In the genomic region with DNA sequence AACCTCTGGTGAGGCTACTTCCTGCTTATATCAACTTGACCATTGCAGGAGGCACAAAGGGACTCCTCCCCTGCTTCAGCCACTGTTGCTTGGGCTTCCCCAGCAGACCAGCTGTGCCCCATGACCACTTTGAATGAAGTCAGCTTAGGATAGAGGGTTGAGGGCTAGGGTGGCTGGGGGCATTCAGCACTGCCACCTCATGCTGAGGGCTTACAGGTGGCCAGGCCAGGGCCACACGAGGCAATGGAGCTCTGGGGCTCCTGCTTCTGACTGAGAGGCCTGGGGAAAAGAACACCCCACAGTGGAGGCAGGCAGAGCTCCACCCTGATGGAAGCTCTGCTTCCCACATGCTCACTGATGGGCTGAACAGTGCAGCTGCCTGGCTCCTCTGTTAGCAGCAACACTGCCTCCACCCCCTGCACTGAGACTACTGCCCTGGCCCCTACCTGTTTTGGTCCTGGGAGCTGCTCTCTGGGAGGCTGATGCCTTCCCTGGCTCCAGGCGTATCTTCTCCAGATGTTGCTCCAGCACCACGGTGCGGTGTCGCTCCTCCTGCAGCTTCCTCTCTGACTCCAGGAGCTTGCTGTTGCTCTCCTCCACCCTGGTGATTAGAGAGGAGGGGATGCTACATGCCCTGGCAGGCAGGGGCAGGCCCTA, we compare ENCODE assay signal across 32 cellular contexts. TPM values are rescaled to one million over a fixed set of nuclear protein-coding genes. Genes with fewer than 3 reads are reported as not detected.
DNase-seq lines count a peak whose midpoint lies in the region; ATAC-seq and TF ChIP-seq lines count a peak whose summit lies in the region.
"Had no signal": no experiment of that assay in that cellular context is flagged by ENCODE, and none has a peak within 500 bp of the region (broad histone marks: within the 10 kb centered on the region; RNA-seq: fewer than 3 reads in every experiment).

No MANE protein-coding gene starts in this region.

- H2BK5ac ChIP-seq in IMR-90 (ENCODE audit: low read depth, low read length, poor library complexity, severe bottlenecking) = no peak overlapping the region

- POLR2A ChIA-PET in activated CD4-positive, alpha-beta memory T cell treated with anti-CD3 and anti-CD28 coated beads, Interleukin-2, amount 10 ng/mL, durations not matched to agents 7 days and 5 days (lab: Charles Lee) = no interaction called here
- POLR2A ChIA-PET in activated CD4-positive, alpha-beta memory T cell treated with anti-CD3 and anti-CD28 coated beads for 36 hours (lab: Charles Lee) = interaction anchor here (1.2 kb wide), 1 partner anchor 9 kb away, joined by 4 read pairs; no protein-coding TSS in a partner anchor
- POLR2A ChIA-PET in IMR-90 (lab: Charles Lee; ENCODE audit: unreplicated experiment) = no interaction called here

- H3K36me3 Mint-ChIP-seq in activated CD4-positive, alpha-beta memory T cell treated with anti-CD3 and anti-CD28 coated beads, Interleukin-2, amount 10 ng/mL, durations not matched to agents 7 days and 5 days (ENCODE audit: low read depth) = no peaks in the 10 kb centered on the region
- H3K36me3 Mint-ChIP-seq in activated CD4-positive, alpha-beta memory T cell treated with anti-CD3 and anti-CD28 coated beads for 36 hours = no peaks in the 10 kb centered on the region
- H3K36me3 Mint-ChIP-seq: mesothelial cell of epicardium had no signal

- CTCF ChIA-PET in activated CD4-positive, alpha-beta memory T cell treated with anti-CD3 and anti-CD28 coated beads, Interleukin-2, amount 10 ng/mL, durations not matched to agents 7 days and 5 days (lab: Charles Lee) = interaction anchor here (1.2 kb wide), 1 partner anchor 31 kb away, joined by 4 read pairs; no protein-coding TSS in a partner anchor
- CTCF ChIA-PET in activated CD4-positive, alpha-beta memory T cell treated with anti-CD3 and anti-CD28 coated beads for 36 hours (lab: Charles Lee) = interaction anchor here (0.7 to 1.2 kb wide), 3 partner anchors 32 to 270 kb away, joined by 3 to 4 read pairs (median 4); no protein-coding TSS in a partner anchor
- CTCF ChIA-PET in IMR-90 (lab: Yijun Ruan, JAX) = no interaction called here

- TF ChIP-seq RAD21 in IMR-90 (IDR thresholded peaks at IDR 0.05; ENCODE audit: low read length) = no peak

- peaks cover 53% of the 10 kb centered on the region for H3K27me3 ChIP-seq in IMR-90 (ENCODE audit: control insufficient read depth, insufficient read depth, low read length)
- H3K27me3 ChIP-seq: BE2C, breast epithelium, colonic mucosa, esophagus squamous epithelium, hepatocyte, ovary, stomach had no signal

- no peak overlapping the region for H3K56ac ChIP-seq in IMR-90 (ENCODE audit: extremely low read depth, insufficient read depth, low read length)

- no peak overlapping the region for H2BK15ac ChIP-seq in IMR-90 (ENCODE audit: low read depth, low read length)

- DNase-seq in activated CD4-positive, alpha-beta memory T cell treated with anti-CD3 and anti-CD28 coated beads, Interleukin-2, amount 10 ng/mL, durations not matched to agents 7 days and 5 days = peak; percentile 8
- no peak for DNase-seq in activated CD4-positive, alpha-beta memory T cell treated with anti-CD3 and anti-CD28 coated beads for 36 hours
- DNase-seq in IMR-90 (no peak), head of caudate nucleus (peak in 29 of 42 donors; percentile 3 to 53 (median 20)), substantia nigra (lab: John Stamatoyannopoulos, UW) (no peak), kidney tubule cell (ENCODE audit: low spot score) (no peak), NCI-H146 (lab: John Stamatoyannopoulos, UW) (no peak)
- DNase-seq: activated naive CD4-positive, alpha-beta T cell treated with Interleukin-2 at 50 U/mL for 16 hours; activated T-cell treated with anti-CD3 and anti-CD28 coated beads, Interleukin-2, amount 50 U/mL, for 1 hour; amniotic stem cell; BE2C; colonic mucosa; DMS79; esophagus squamous epithelium; GOT3; left ventricle myocardium superior; NCI-H1694 treated with DMSO at 0.1 percent for 48 hours; NCI-H345; NCI-H774; RPMI8226; stomach had no signal

- peaks cover 4% of the 10 kb centered on the region for H3K27me3 Mint-ChIP-seq in activated CD4-positive, alpha-beta memory T cell treated with anti-CD3 and anti-CD28 coated beads, Interleukin-2, amount 10 ng/mL, durations not matched to agents 7 days and 5 days
- H3K27me3 Mint-ChIP-seq in activated CD4-positive, alpha-beta memory T cell treated with anti-CD3 and anti-CD28 coated beads for 36 hours = no peaks in the 10 kb centered on the region

- no peak overlapping the region for H2AK5ac ChIP-seq in IMR-90 (ENCODE audit: low read depth, low read length)

- dilution Hi-C loops in IMR-90 (cut with HindIII; ENCODE audit: low sequenced_read_pairs, unreplicated experiment) = no loop called here

- no peak overlapping the region for H3K9ac ChIP-seq in IMR-90 (ENCODE audit: low read depth, low read length)

- no peak overlapping the region for H3K18ac ChIP-seq in IMR-90 (ENCODE audit: low read depth, low read length)

- no peak for ATAC-seq in IMR-90 (ENCODE audit: low read depth)
- no peak for ATAC-seq in GM21825 (IDR thresholded peaks at IDR 0.05; ENCODE audit: unreplicated experiment)
- ATAC-seq: left ventricle myocardium superior; naive thymus-derived CD4-positive, alpha-beta T cell; right cardiac atrium had no signal

- no peaks in the 10 kb centered on the region for H3K79me1 ChIP-seq in IMR-90 (ENCODE audit: low read depth in 1 of 2, low read length in 2 of 2)

- no peaks in the 10 kb centered on the region for H3K9me3 ChIP-seq in IMR-90 (ENCODE audit: control insufficient read depth, insufficient read depth, low read length)
- H3K9me3 ChIP-seq: A549, BE2C, breast epithelium, colonic mucosa, esophagus squamous epithelium, ovary, stomach had no signal

- no peaks in the 10 kb centered on the region for H4K20me1 ChIP-seq in IMR-90 (ENCODE audit: insufficient read depth, low read length)

- H2BK20ac ChIP-seq in IMR-90 (ENCODE audit: low read depth, low read length) = no peak overlapping the region

- H3K14ac ChIP-seq in IMR-90 (replicated peaks; ENCODE audit: low read depth, low read length) = no peak overlapping the region

- H3K4me1 ChIP-seq in IMR-90 (ENCODE audit: control insufficient read depth, insufficient read depth, low read length) = no peaks in the 10 kb centered on the region
- H3K4me1 ChIP-seq: A549, BE2C, breast epithelium, colonic mucosa, esophagus squamous epithelium, stomach had no signal

- no peak for TF ChIP-seq POLR2A in IMR-90 (IDR thresholded peaks at IDR 0.05; ENCODE audit: low read depth, low read length)

- no peak overlapping the region for H3K4me3 ChIP-seq in IMR-90 (ENCODE audit: insufficient read depth, low read depth, low read length)
- H3K4me3 ChIP-seq: A549, breast epithelium, colonic mucosa, esophagus squamous epithelium, hepatocyte, ovary, stomach had no signal

- no CpG with 5 or more reads among the region's 5 CpGs for WGBS in IMR-90 (ENCODE audit: extremely low coverage in 2 of 2, insufficient read length in 1 of 2), 2 experiments

- H3K4me3 Mint-ChIP-seq in activated CD4-positive, alpha-beta memory T cell treated with anti-CD3 and anti-CD28 coated beads, Interleukin-2, amount 10 ng/mL, durations not matched to agents 7 days and 5 days = no peak overlapping the region
- no peak overlapping the region for H3K4me3 Mint-ChIP-seq in activated CD4-positive, alpha-beta memory T cell treated with anti-CD3 and anti-CD28 coated beads for 36 hours
- H3K4me3 Mint-ChIP-seq: mesothelial cell of epicardium; naive thymus-derived CD4-positive, alpha-beta T cell; T-helper 2 cell treated with Interferon-gamma antibody and Interleukin-4, amounts not matched to agents 5 μg/mL and 100 μg/mL, for 36 hours had no signal

- H4K5ac ChIP-seq in IMR-90 (ENCODE audit: low read depth, low read length) = no peak overlapping the region

- TF ChIP-seq CTCF in IMR-90 (conservative IDR thresholded peaks at IDR 0.05; ENCODE audit: low read depth, low read length) = no peak

- no peak overlapping the region for H2BK120ac ChIP-seq in IMR-90 (ENCODE audit: low read depth, low read length)

- H3K23ac ChIP-seq in IMR-90 (ENCODE audit: low read depth, low read length) = no peak overlapping the region

- H4K91ac ChIP-seq in IMR-90 (ENCODE audit: insufficient read depth, low read depth, low read length) = no peak overlapping the region

- H3K27ac ChIP-seq in IMR-90 (ENCODE audit: insufficient read depth, low read length) (no peak overlapping the region), substantia nigra (ENCODE audit: low read depth, low read length, poor library complexity, severe bottlenecking) (peak overlapping the region; percentile 52)
- H3K27ac ChIP-seq: A549, breast epithelium, colonic mucosa, esophagus squamous epithelium, hepatocyte, ovary, stomach had no signal

- H3K36me3 ChIP-seq in IMR-90 (ENCODE audit: control insufficient read depth, insufficient read depth, low read length) = no peaks in the 10 kb centered on the region
- H3K36me3 ChIP-seq: BE2C, breast epithelium, colonic mucosa, esophagus squamous epithelium, ovary, stomach had no signal

- H3K9me1 ChIP-seq in IMR-90 (ENCODE audit: insufficient read depth, low read length) = no peaks in the 10 kb centered on the region

- H2AK9ac ChIP-seq in IMR-90 (replicated peaks; ENCODE audit: low read depth, low read length, poor library complexity) = no peak overlapping the region

- no peak overlapping the region for H3K4me2 ChIP-seq in IMR-90 (ENCODE audit: low read depth, low read length)
- H3K4me2 ChIP-seq: A549, hepatocyte had no signal

- in situ Hi-C loops in IMR-90 (cut with MboI; ENCODE audit: low sequenced_read_pairs) = no loop called here

- peak overlapping the region; percentile 23 for H2AFZ ChIP-seq in IMR-90 (replicated peaks; ENCODE audit: low read length, poor library complexity)
- H2AFZ ChIP-seq: hepatocyte had no signal

- H3K9me3 Mint-ChIP-seq in activated CD4-positive, alpha-beta memory T cell treated with anti-CD3 and anti-CD28 coated beads, Interleukin-2, amount 10 ng/mL, durations not matched to agents 7 days and 5 days = no peaks in the 10 kb centered on the region
- H3K9me3 Mint-ChIP-seq in activated CD4-positive, alpha-beta memory T cell treated with anti-CD3 and anti-CD28 coated beads for 36 hours = no peaks in the 10 kb centered on the region
- H3K9me3 Mint-ChIP-seq: mesothelial cell of epicardium; naive thymus-derived CD4-positive, alpha-beta T cell; T-helper 2 cell treated with Interferon-gamma antibody and Interleukin-4, amounts not matched to agents 5 μg/mL and 100 μg/mL, for 36 hours had no signal

- H3K27ac Mint-ChIP-seq in activated CD4-positive, alpha-beta memory T cell treated with anti-CD3 and anti-CD28 coated beads, Interleukin-2, amount 10 ng/mL, durations not matched to agents 7 days and 5 days = no peak overlapping the region
- no peak overlapping the region for H3K27ac Mint-ChIP-seq in activated CD4-positive, alpha-beta memory T cell treated with anti-CD3 and anti-CD28 coated beads for 36 hours
- H3K27ac Mint-ChIP-seq: mesothelial cell of epicardium; naive thymus-derived CD4-positive, alpha-beta T cell; T-helper 2 cell treated with Interferon-gamma antibody and Interleukin-4, amounts not matched to agents 5 μg/mL and 100 μg/mL, for 36 hours had no signal

- BruUV-seq in IMR-90 (replicated peaks; lab: Mats Ljungman, UMichigan) = no TSS peak

- intact Hi-C loops in activated CD4-positive, alpha-beta memory T cell treated with anti-CD3 and anti-CD28 coated beads for 36 hours (cut with micrococcal nuclease) = no loop called here
- intact Hi-C loops in IMR-90 (cut with micrococcal nuclease) = no loop called here
- intact Hi-C loops in head of caudate nucleus (cut with DNase I) = no loop called here

- H3K4ac ChIP-seq in IMR-90 (ENCODE audit: low read depth, low read length) = no peak overlapping the region

- no peaks in the 10 kb centered on the region for H3K4me1 Mint-ChIP-seq in activated CD4-positive, alpha-beta memory T cell treated with anti-CD3 and anti-CD28 coated beads, Interleukin-2, amount 10 ng/mL, durations not matched to agents 7 days and 5 days
- no peaks in the 10 kb centered on the region for H3K4me1 Mint-ChIP-seq in activated CD4-positive, alpha-beta memory T cell treated with anti-CD3 and anti-CD28 coated beads for 36 hours (ENCODE audit: low read depth)
- H3K4me1 Mint-ChIP-seq: mesothelial cell of epicardium; naive thymus-derived CD4-positive, alpha-beta T cell had no signal

- H4K8ac ChIP-seq in IMR-90 (ENCODE audit: low read depth in 2 of 2, low read length in 2 of 2) = no peak overlapping the region

RNA-seq across cellular contexts. Expression of a gene that starts 10.2 kb away (rescaled TPM):
- under 1 TPM in 1 of 2 experiments, not detected in 1; 0.25 TPM for total RNA-seq in activated CD4-positive, alpha-beta memory T cell treated with anti-CD3 and anti-CD28 coated beads, Interleukin-2, amount 10 ng/mL, durations not matched to agents 7 days and 5 days
- total RNA-seq in activated CD4-positive, alpha-beta memory T cell treated with anti-CD3 and anti-CD28 coated beads for 36 hours = not detected
- total RNA-seq in IMR-90 (2012; rRNA removed) = not detected in 2 replicates
- polyA plus RNA-seq in IMR-90 (2012; rRNA removed) = not detected in 2 replicates
- polyA plus RNA-seq in IMR-90 (2012; cell fraction: cytosol; rRNA removed) = not detected in 2 replicates
- polyA plus RNA-seq in IMR-90 (2012; cell fraction: nucleus; rRNA removed; ENCODE audit: low replicate concordance) = not detected in 2 replicates
- total RNA-seq: esophagus squamous epithelium; frontal cortex; hepatocyte; LHCN-M2; mesothelial cell of epicardium; naive thymus-derived CD4-positive, alpha-beta T cell; stomach had no signal
- polyA plus RNA-seq: A549; hepatocyte; naive thymus-derived CD4-positive, alpha-beta T cell had no signal

RNA-seq across cellular contexts. Expression of a gene that starts 27.5 kb away (rescaled TPM):
- total RNA-seq in activated CD4-positive, alpha-beta memory T cell treated with anti-CD3 and anti-CD28 coated beads, Interleukin-2, amount 10 ng/mL, durations not matched to agents 7 days and 5 days = not detected
- total RNA-seq in activated CD4-positive, alpha-beta memory T cell treated with anti-CD3 and anti-CD28 coated beads for 36 hours = not detected
- total RNA-seq in IMR-90 (2012; rRNA removed) = not detected in 2 replicates
- not detected in 2 replicates for polyA plus RNA-seq in IMR-90 (2012; rRNA removed)
- polyA plus RNA-seq in IMR-90 (2012; cell fraction: cytosol; rRNA removed) = not detected in 2 replicates
- polyA plus RNA-seq in IMR-90 (2012; cell fraction: nucleus; rRNA removed; ENCODE audit: low replicate concordance) = not detected in 2 replicates
- total RNA-seq: breast epithelium; colonic mucosa; esophagus squamous epithelium; hepatocyte; mesothelial cell of epicardium; naive thymus-derived CD4-positive, alpha-beta T cell; ovary had no signal
- polyA plus RNA-seq: A549; hepatocyte; naive thymus-derived CD4-positive, alpha-beta T cell; ovary had no signal

RNA-seq across cellular contexts. Expression of a gene that starts 59.3 kb away (rescaled TPM):
- 1 to 10 TPM in 1 of 2 experiments, under 1 TPM in 1; 0.93 to 1.1 TPM for total RNA-seq in activated CD4-positive, alpha-beta memory T cell treated with anti-CD3 and anti-CD28 coated beads, Interleukin-2, amount 10 ng/mL, durations not matched to agents 7 days and 5 days
- total RNA-seq in activated CD4-positive, alpha-beta memory T cell treated with anti-CD3 and anti-CD28 coated beads for 36 hours = 1 to 10 TPM; 1.0 to 1.1 TPM
- total RNA-seq in IMR-90 (2012; rRNA removed) = 9.7 and 10.9 TPM in 2 replicates
- polyA plus RNA-seq in IMR-90 (2012; rRNA removed) = 16.8 and 17.3 TPM in 2 replicates
- 7.1 and 19.6 TPM in 2 replicates for polyA plus RNA-seq in IMR-90 (2012; cell fraction: cytosol; rRNA removed)
- polyA plus RNA-seq in IMR-90 (2012; cell fraction: nucleus; rRNA removed; ENCODE audit: low replicate concordance) = 23.6 and 53.1 TPM in 2 replicates
- polyA plus RNA-seq: naive thymus-derived CD4-positive, alpha-beta T cell had no signal

Comparison
In these comparisons a context has a peak if more than half of its experiments do, and no peak if none do; other contexts are left out.
1. DNase-seq: peak in activated CD4-positive, alpha-beta memory T cell treated with anti-CD3 and anti-CD28 coated beads, Interleukin-2, amount 10 ng/mL, durations not matched to agents 7 days and 5 days (single experiment) and head of caudate nucleus (29 of 42); none in activated CD4-positive, alpha-beta memory T cell treated with anti-CD3 and anti-CD28 coated beads for 36 hours (single experiment), IMR-90 (single experiment), substantia nigra (0 of 49), kidney tubule cell (single experiment) and NCI-H146 (single experiment).